In genomic region chr13:85582890-85583289, GRCh38 we compare ENCODE assay signal across 15 cellular contexts.
"Had no signal": no experiment of that assay in that cellular context is flagged by ENCODE, and none has a peak within 500 bp of the region (broad histone marks: within the 10 kb centered on the region; RNA-seq: fewer than 3 reads in every experiment).

No MANE protein-coding gene starts in this region.

- H3K4me1 ChIP-seq: lower lobe of right lung, parathyroid adenoma, stomach had no signal

- H3K9me3 ChIP-seq: lower lobe of right lung had no signal

- H3K27ac ChIP-seq: lower lobe of right lung, parathyroid adenoma, stomach had no signal

- H3K4me3 ChIP-seq: lower lobe of right lung, stomach had no signal

- H3K27me3 ChIP-seq: stomach had no signal

- DNase-seq: activated CD4-positive, alpha-beta T cell treated with anti-CD3 and anti-CD28 coated beads for 48 hours; activated naive CD4-positive, alpha-beta T cell treated with Interleukin-2 at 50 U/mL for 16 hours; activated naive CD8-positive, alpha-beta T cell treated with anti-CD3 and anti-CD28 coated beads, Interleukin-2, amount 50 U/mL, for 24 hours; effector memory CD8-positive, alpha-beta T cell; erythroblast; hypothalamus; left cardiac atrium; lower lobe of right lung; naive B cell; retina; stomach; T1000 had no signal

- ATAC-seq: activated naive CD8-positive, alpha-beta T cell treated with anti-CD3 and anti-CD28 coated beads, Interleukin-2, amount 50 U/mL, for 24 hours; effector memory CD8-positive, alpha-beta T cell; left cardiac atrium; lower lobe of right lung; WTC11 had no signal

- FAIRE-seq: urothelium cell line had no signal

- H3K36me3 ChIP-seq: lower lobe of right lung, stomach had no signal
